Comparison of ENCODE assay signal across 9 cellular contexts in the genomic region with DNA sequence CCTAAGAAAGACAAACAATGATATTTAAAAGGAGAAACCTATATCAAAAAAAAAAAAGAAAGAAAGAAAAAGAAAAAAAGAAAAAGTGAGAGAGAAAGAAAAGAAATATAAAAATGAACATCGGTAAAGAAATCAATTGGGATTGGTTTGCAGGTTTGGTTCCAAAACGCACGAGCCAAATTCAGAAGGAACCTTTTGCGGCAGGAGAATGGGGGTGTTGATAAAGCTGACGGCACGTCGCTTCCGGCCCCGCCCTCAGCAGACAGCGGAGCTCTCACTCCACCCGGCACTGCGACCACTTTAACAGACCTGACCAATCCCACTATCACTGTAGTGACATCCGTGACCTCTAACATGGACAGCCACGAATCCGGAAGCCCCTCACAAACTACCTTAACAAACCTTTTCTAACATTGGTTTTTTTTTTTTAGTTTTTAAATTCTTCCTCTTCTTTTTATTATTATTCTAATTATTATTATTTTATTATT. TPM values are rescaled to one million over a fixed set of nuclear protein-coding genes. Genes with fewer than 3 reads are reported as not detected.
DNase-seq lines count a peak whose midpoint lies in the region; ATAC-seq and TF ChIP-seq lines count a peak whose summit lies in the region.
"Had no signal": no experiment of that assay in that cellular context is flagged by ENCODE, and none has a peak within 500 bp of the region (broad histone marks: within the 10 kb centered on the region; RNA-seq: fewer than 3 reads in every experiment).

No MANE protein-coding gene starts in this region.

- H3K27me3 ChIP-seq in uterus: peaks cover 4 to 48% of the 10 kb centered on the region in 2 donors

- no peak for TF ChIP-seq POLR2A in uterus (IDR thresholded peaks at IDR 0.05)

- H3K4me1 ChIP-seq in uterus: no peaks in the 10 kb centered on the region

- DNase-seq in AG10803 (ENCODE audit: low read depth): no peak
- peak; percentile 94 for DNase-seq in OCI-M1 (lab: John Stamatoyannopoulos, UW)
- DNase-seq in fibroblast of pulmonary artery (ENCODE audit: low read depth): no peak
- DNase-seq in iPS-NIHi7 (ENCODE audit: extremely low spot score): no peak
- DNase-seq in medulla oblongata (ENCODE audit: extremely low spot score): no peak
- no peak for DNase-seq in uterus
- DNase-seq: GF-D8 had no signal

- H3K36me3 ChIP-seq in uterus: no peaks in the 10 kb centered on the region

- no peak for TF ChIP-seq CTCF in AG10803 (conservative IDR thresholded peaks at IDR 0.05; ENCODE audit: low read length)
- TF ChIP-seq CTCF in fibroblast of pulmonary artery (IDR thresholded peaks at IDR 0.05; ENCODE audit: low read length, missing control alignments): no peak
- TF ChIP-seq CTCF in uterus (IDR thresholded peaks at IDR 0.05): no peak

- H3K4me3 ChIP-seq in AG10803 (ENCODE audit: low read length) (peak overlapping the region; percentile 30), fibroblast of pulmonary artery (replicated peaks; ENCODE audit: low read depth, low read length) (peak overlapping the region; percentile 41), uterus (no peak overlapping the region)

- intact Hi-C loops in uterus (cut with DNase I; ENCODE audit: low total_unique reads): no loop called here

- ATAC-seq in GM21528 (IDR thresholded peaks at IDR 0.05; ENCODE audit: low FRiP score, unreplicated experiment): peak; percentile 52
- no peak for ATAC-seq in GM18517 (IDR thresholded peaks at IDR 0.05; ENCODE audit: unreplicated experiment)

- no peaks in the 10 kb centered on the region for H3K9me3 ChIP-seq in uterus

- no peak overlapping the region for H3K27ac ChIP-seq in uterus

RNA-seq across cellular contexts. Expression of gene LHX9, which starts 11.7 kb away (rescaled TPM):
- 1 to 10 TPM in 1 of 4 donors, under 1 TPM in 2, not detected in 1; 0.29 to 3.6 (median 0.46) TPM for total RNA-seq in uterus

RNA-seq across cellular contexts. Expression of gene C1orf53, which starts 26.5 kb away (rescaled TPM):
- total RNA-seq in uterus: 10 to 100 TPM in 1 of 4 donors, 1 to 10 TPM in 2, not detected in 1; 1.9 to 11.0 (median 5.0) TPM

Comparison
In these comparisons a context has a peak if more than half of its experiments do, and no peak if none do; other contexts are left out.
1. H3K4me3 ChIP-seq: peak in AG10803 (single experiment) and fibroblast of pulmonary artery (single experiment); none in uterus (0 of 2).